ENCODE assay signal across 26 cellular contexts in genomic region chr5:116658830-116659229, GRCh38.
"Had no signal": no experiment of that assay in that cellular context is flagged by ENCODE, and none has a peak within 500 bp of the region (broad histone marks: within the 10 kb centered on the region; RNA-seq: fewer than 3 reads in every experiment).

No MANE protein-coding gene starts in this region.

- H3K27ac ChIP-seq: hepatocyte, left ventricle myocardium inferior, pancreas, prostate gland, skin epidermis, stomach, testis, thyroid gland, transverse colon, upper lobe of left lung, vagina had no signal

- H3K9me3 ChIP-seq: pancreas, prostate gland, testis, thyroid gland, transverse colon, vagina had no signal

- H3K36me3 Mint-ChIP-seq: naive thymus-derived CD8-positive, alpha-beta T cell had no signal

- H3K4me3 ChIP-seq: hepatocyte, left ventricle myocardium inferior, pancreas, prostate gland, skin epidermis, stomach, testis, thyroid gland, transverse colon, upper lobe of left lung, vagina had no signal

- H3K4me2 ChIP-seq: hepatocyte had no signal

- H3K79me2 ChIP-seq: hepatocyte had no signal

- FAIRE-seq: pancreas had no signal

- H3K36me3 ChIP-seq: pancreas, prostate gland, stomach, thyroid gland, transverse colon, upper lobe of left lung, vagina had no signal

- H3K4me3 Mint-ChIP-seq: memory B cell; naive thymus-derived CD8-positive, alpha-beta T cell; nephron progenitor cell; stimulated activated naive B cell treated with anti-CD40 and anti-IgM and Interleukin-4, amounts not matched to agents 10 μg/mL and 1 μg/mL and 100 μg/mL, for 72 hours had no signal

- H2AFZ ChIP-seq: hepatocyte had no signal

- ATAC-seq: naive thymus-derived CD8-positive, alpha-beta T cell; pancreas; right cardiac atrium; sciatic nerve; stimulated activated naive B cell treated with anti-CD40 and anti-IgM and Interleukin-4, amounts not matched to agents 10 μg/mL and 1 μg/mL and 100 μg/mL, for 72 hours; stimulated activated naive CD8-positive, alpha-beta T cell treated with anti-CD3 and anti-CD28 coated beads, Interleukin-15, Interleukin-2, amounts not matched to agents 100 U/mL and 50 U/mL, for 24 hours had no signal

- H3K27me3 ChIP-seq: hepatocyte, pancreas, stomach, testis, thyroid gland, transverse colon, upper lobe of left lung, vagina had no signal

- H3K27ac Mint-ChIP-seq: memory B cell; naive thymus-derived CD8-positive, alpha-beta T cell; nephron progenitor cell; stimulated activated naive B cell treated with anti-CD40 and anti-IgM and Interleukin-4, amounts not matched to agents 10 μg/mL and 1 μg/mL and 100 μg/mL, for 72 hours had no signal

- H3K4me1 ChIP-seq: left ventricle myocardium inferior, pancreas, prostate gland, stomach, testis, thyroid gland, transverse colon, vagina had no signal

- H3K4me1 Mint-ChIP-seq: memory B cell; naive thymus-derived CD8-positive, alpha-beta T cell; stimulated activated naive B cell treated with anti-CD40 and anti-IgM and Interleukin-4, amounts not matched to agents 10 μg/mL and 1 μg/mL and 100 μg/mL, for 72 hours had no signal

- DNase-seq: islet precursor cell; left ventricle myocardium inferior; naive thymus-derived CD8-positive, alpha-beta T cell; nephron progenitor cell; nucleus accumbens; pancreas; posterior cingulate gyrus; retina; right cardiac atrium; stimulated activated CD4-positive, alpha-beta T cell treated with anti-CD3 and anti-CD28 coated beads, Interleukin-12 subunit alpha, Interleukin-12 subunit beta, amount 100 ng/mL, for 4 hours; stimulated activated CD4-positive, alpha-beta T cell treated with anti-CD3 and anti-CD28 coated beads, Interleukin-15, amount 100 ng/mL, for 24 hours; stimulated activated CD4-positive, alpha-beta T cell treated with anti-CD3 and anti-CD28 coated beads, Interleukin-2, amount 100 ng/mL, for 24 hours; stimulated activated CD4-positive, alpha-beta T cell treated with anti-CD3 and anti-CD28 coated beads, Interleukin-4, amount 100 ng/mL, for 1 hour; stimulated activated naive B cell treated with anti-CD40 and anti-IgM and Interleukin-4, amounts not matched to agents 10 μg/mL and 1 μg/mL and 100 μg/mL, for 72 hours; stimulated activated naive CD8-positive, alpha-beta T cell treated with anti-CD3 and anti-CD28 coated beads, Interleukin-15, Interleukin-2, amounts not matched to agents 100 U/mL and 50 U/mL, for 24 hours; stomach; testis; thyroid gland; transverse colon; upper lobe of left lung had no signal
